ENCODE assay signal across 15 cellular contexts in genomic region chr20:10708342-10709185, GRCh38. TPM values are rescaled to one million over a fixed set of nuclear protein-coding genes. Genes with fewer than 3 reads are reported as not detected.
DNase-seq lines count a peak whose midpoint lies in the region; ATAC-seq and TF ChIP-seq lines count a peak whose summit lies in the region.
"Had no signal": no experiment of that assay in that cellular context is flagged by ENCODE, and none has a peak within 500 bp of the region (broad histone marks: within the 10 kb centered on the region; RNA-seq: fewer than 3 reads in every experiment).

No MANE protein-coding gene starts in this region.

- no peaks in the 10 kb centered on the region for H3K27me3 ChIP-seq in PC-3 (ENCODE audit: low read length)
- no peaks in the 10 kb centered on the region for H3K27me3 ChIP-seq in mucosa of rectum (ENCODE audit: control insufficient read depth in 2 of 2, insufficient read depth in 2 of 2, low read length in 2 of 2)
- H3K27me3 ChIP-seq: gastrocnemius medialis had no signal

- H3K79me2 ChIP-seq in PC-3 (ENCODE audit: low read length) = no peaks in the 10 kb centered on the region

- H3K4me1 ChIP-seq in PC-3 (ENCODE audit: insufficient read depth, low read length) (peaks cover 52% of the 10 kb centered on the region), mucosa of rectum (ENCODE audit: control insufficient read depth in 2 of 2, insufficient read depth in 2 of 2, low read length in 2 of 2) (peaks cover 3 to 24% of the 10 kb centered on the region in 2 donors)
- H3K4me1 ChIP-seq: gastrocnemius medialis had no signal

- TF ChIP-seq POLR2A in erythroblast (IDR thresholded peaks at IDR 0.05; ENCODE audit: low read length) = no peak

- H3K27ac ChIP-seq in PC-3 (ENCODE audit: low read length) = peak overlapping the region; percentile 79
- peak overlapping the region; percentile 16 to 34 for H3K27ac ChIP-seq in mucosa of rectum (ENCODE audit: low read depth in 2 of 2, low read length in 2 of 2)
- H3K27ac ChIP-seq: gastrocnemius medialis, skin epidermis had no signal

- H3F3A ChIP-seq in PC-3 (ENCODE audit: low read length, unreplicated experiment) = no peaks in the 10 kb centered on the region

- peaks cover 3% of the 10 kb centered on the region for H3K27me3 Mint-ChIP-seq in activated CD4-positive, alpha-beta memory T cell treated with anti-CD3 and anti-CD28 coated beads, Interleukin-2, amount 10 ng/mL, durations not matched to agents 7 days and 5 days

- peak overlapping the region; percentile 24 for H3K4me2 ChIP-seq in PC-3 (ENCODE audit: low read length)

- TF ChIP-seq CTCF in AG10803 (conservative IDR thresholded peaks at IDR 0.05; ENCODE audit: low read length) (no peak), PC-3 (conservative IDR thresholded peaks at IDR 0.05; ENCODE audit: low read depth, low read length) (no peak), epithelial cell of esophagus (IDR thresholded peaks at IDR 0.05; ENCODE audit: insufficient read depth, low read depth, low read length, missing control alignments) (no peak)

- H3K9me3 Mint-ChIP-seq in activated CD4-positive, alpha-beta memory T cell treated with anti-CD3 and anti-CD28 coated beads, Interleukin-2, amount 10 ng/mL, durations not matched to agents 7 days and 5 days = no peaks in the 10 kb centered on the region

- intact Hi-C loops in PC-3 (cut with micrococcal nuclease) = loop anchor here (5.0 kb wide), 1 partner anchor 214 kb away; no protein-coding TSS in a partner anchor

- CTCF ChIA-PET in PC-3 (lab: Charles Lee) = no interaction called here
- CTCF ChIA-PET in activated CD4-positive, alpha-beta memory T cell treated with anti-CD3 and anti-CD28 coated beads, Interleukin-2, amount 10 ng/mL, durations not matched to agents 7 days and 5 days (lab: Charles Lee) = no interaction called here

- no peaks in the 10 kb centered on the region for H3K36me3 ChIP-seq in PC-3 (ENCODE audit: low read depth, low read length)
- H3K36me3 ChIP-seq in mucosa of rectum (ENCODE audit: control insufficient read depth in 2 of 2, insufficient read depth in 2 of 2, low read length in 2 of 2) = no peaks in the 10 kb centered on the region
- H3K36me3 ChIP-seq: gastrocnemius medialis had no signal

- H3K9me2 ChIP-seq in PC-3 (replicated peaks; ENCODE audit: low read length) = no peaks in the 10 kb centered on the region

- H3K9ac ChIP-seq in PC-3 (ENCODE audit: low read length) = peak overlapping the region; percentile 13
- H3K9ac ChIP-seq in mucosa of rectum (ENCODE audit: low read depth in 1 of 2, low read length in 2 of 2) = no peak overlapping the region

- DNase-seq in AG10803 (ENCODE audit: low read depth) = peak; percentile 58
- peak; percentile 92 for DNase-seq in PC-3
- peak; percentile 65 for DNase-seq in epithelial cell of esophagus (ENCODE audit: low read depth)
- no peak for DNase-seq in activated CD4-positive, alpha-beta memory T cell treated with anti-CD3 and anti-CD28 coated beads, Interleukin-2, amount 10 ng/mL, durations not matched to agents 7 days and 5 days
- DNase-seq in erythroblast (lab: John Stamatoyannopoulos, UW) = no peak
- no peak for DNase-seq in iPS-NIHi7 (ENCODE audit: extremely low spot score)
- DNase-seq: activated CD8-positive, alpha-beta memory T cell treated with anti-CD3 and anti-CD28 coated beads, Interleukin-2, amount 50 U/mL, for 4 hours; anterior cingulate cortex; C1 segment of cervical spinal cord; gastrocnemius medialis; NCI-H1694; stimulated activated CD8-positive, alpha-beta memory T cell treated with anti-CD3 and anti-CD28 coated beads, Interleukin-4, amount 100 ng/mL, for 48 hours had no signal

- H3K4me3 ChIP-seq in AG10803 (ENCODE audit: low read length) (no peak overlapping the region), PC-3 (ENCODE audit: low read length) (no peak overlapping the region), epithelial cell of esophagus (ENCODE audit: low read length) (no peak overlapping the region), mucosa of rectum (ENCODE audit: low read length in 2 of 2) (no peak overlapping the region)
- H3K4me3 ChIP-seq: gastrocnemius medialis, skin epidermis had no signal

- H3K36me3 Mint-ChIP-seq in activated CD4-positive, alpha-beta memory T cell treated with anti-CD3 and anti-CD28 coated beads, Interleukin-2, amount 10 ng/mL, durations not matched to agents 7 days and 5 days (ENCODE audit: low read depth) = no peaks in the 10 kb centered on the region

- no peak overlapping the region for H2AFZ ChIP-seq in PC-3 (ENCODE audit: low read length)

- POLR2A ChIA-PET in PC-3 (lab: Charles Lee; ENCODE audit: unreplicated experiment) = no interaction called here
- POLR2A ChIA-PET in activated CD4-positive, alpha-beta memory T cell treated with anti-CD3 and anti-CD28 coated beads, Interleukin-2, amount 10 ng/mL, durations not matched to agents 7 days and 5 days (lab: Charles Lee) = no interaction called here

- H3K9me3 ChIP-seq in PC-3 (ENCODE audit: low read length) (no peaks in the 10 kb centered on the region), mucosa of rectum (ENCODE audit: control insufficient read depth in 2 of 2, low read length in 2 of 2) (no peaks in the 10 kb centered on the region)
- H3K9me3 ChIP-seq: gastrocnemius medialis had no signal

- no peak overlapping the region for H3K4me3 Mint-ChIP-seq in activated CD4-positive, alpha-beta memory T cell treated with anti-CD3 and anti-CD28 coated beads, Interleukin-2, amount 10 ng/mL, durations not matched to agents 7 days and 5 days

- no peak overlapping the region for H3K27ac Mint-ChIP-seq in activated CD4-positive, alpha-beta memory T cell treated with anti-CD3 and anti-CD28 coated beads, Interleukin-2, amount 10 ng/mL, durations not matched to agents 7 days and 5 days

- peak; percentile 30 for ATAC-seq in PC-3
- no peak for ATAC-seq in GM18870 (IDR thresholded peaks at IDR 0.05; ENCODE audit: unreplicated experiment)
- ATAC-seq: gastrocnemius medialis had no signal

- no TSS peak for BruUV-seq in PC-3 (replicated peaks; lab: Mats Ljungman, UMichigan)

- no peaks in the 10 kb centered on the region for H4K20me1 ChIP-seq in PC-3 (ENCODE audit: low read length)

- H3K4me1 Mint-ChIP-seq in activated CD4-positive, alpha-beta memory T cell treated with anti-CD3 and anti-CD28 coated beads, Interleukin-2, amount 10 ng/mL, durations not matched to agents 7 days and 5 days = no peaks in the 10 kb centered on the region

RNA-seq across cellular contexts. Expression of gene JAG1, which starts 34.8 kb away (rescaled TPM):
- 176 and 184 TPM in 2 replicates for total RNA-seq in PC-3 (2014; rRNA removed)
- under 1 TPM; 0.15 to 0.30 TPM for total RNA-seq in activated CD4-positive, alpha-beta memory T cell treated with anti-CD3 and anti-CD28 coated beads, Interleukin-2, amount 10 ng/mL, durations not matched to agents 7 days and 5 days

Comparison
In these comparisons a context has a peak if more than half of its experiments do, and no peak if none do; other contexts are left out.
1. DNase-seq: peak in AG10803 (single experiment), PC-3 (single experiment) and epithelial cell of esophagus (single experiment); none in activated CD4-positive, alpha-beta memory T cell treated with anti-CD3 and anti-CD28 coated beads, Interleukin-2, amount 10 ng/mL, durations not matched to agents 7 days and 5 days (single experiment), erythroblast (0 of 2) and iPS-NIHi7 (single experiment).
2. RNA of gene JAG1, which starts 34.8 kb away (total RNA-seq): 176 to 184 TPM in PC-3; 0.15 to 0.30 TPM in activated CD4-positive, alpha-beta memory T cell treated with anti-CD3 and anti-CD28 coated beads, Interleukin-2, amount 10 ng/mL, durations not matched to agents 7 days and 5 days; every median in the first group is over 100 times any median in the second.